In the genomic region with DNA sequence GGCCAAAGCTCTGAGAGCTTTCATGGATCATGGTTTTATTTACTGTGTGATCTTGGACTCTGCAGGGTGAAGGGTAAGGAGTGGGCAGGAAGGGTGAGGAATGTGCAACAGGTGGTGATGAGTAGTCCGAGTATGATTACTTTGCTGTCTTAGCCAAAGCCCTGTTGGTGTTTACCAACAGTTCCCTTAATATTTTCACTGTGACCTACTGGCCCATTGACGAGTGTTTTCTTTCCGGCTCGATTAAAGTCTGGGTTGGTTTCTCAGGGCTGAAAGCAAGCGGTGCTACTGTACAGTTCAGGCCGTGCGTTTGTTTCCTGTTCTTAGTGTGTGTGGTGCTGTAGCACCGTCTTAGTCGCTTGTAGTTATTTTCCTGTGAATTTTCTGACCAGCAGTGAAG, we compare ENCODE assay signal across 14 cellular contexts. TPM values are rescaled to one million over a fixed set of nuclear protein-coding genes. Genes with fewer than 3 reads are reported as not detected.
A peak's percentile ranks its signal among the peaks of the same experiment; 100 is the strongest.
DNase-seq lines count a peak whose midpoint lies in the region; ATAC-seq, FAIRE-seq and TF ChIP-seq lines count a peak whose summit lies in the region.
"Had no signal": no experiment of that assay in that cellular context is flagged by ENCODE, and none has a peak within 500 bp of the region (broad histone marks: within the 10 kb centered on the region; RNA-seq: fewer than 3 reads in every experiment).

No MANE protein-coding gene starts in this region.

- no peaks in the 10 kb centered on the region for H3K9me3 ChIP-seq in gastrocnemius medialis
- H3K9me3 ChIP-seq: SJSA1 had no signal

- DNase-seq in GM18507 (ENCODE audit: extremely low spot score, insufficient read length, low read depth) (no peak), gastrocnemius medialis (no peak), activated T-cell treated with anti-CD3 and anti-CD28 coated beads for 4 hours (no peak), epidermal melanocyte (ENCODE audit: insufficient read length, low spot score) (no peak), NCI-H82 (lab: John Stamatoyannopoulos, UW) (no peak)
- DNase-seq in activated naive CD4-positive, alpha-beta T cell treated with anti-CD3 and anti-CD28 coated beads for 36 hours: no peak
- DNase-seq: activated CD4-positive, alpha-beta T cell treated with anti-CD3 and anti-CD28 coated beads for 4 hours; activated naive CD4-positive, alpha-beta T cell; effector memory CD4-positive, alpha-beta T cell; NCI-H2171 treated with DMSO at 0.1 percent for 48 hours; nucleus accumbens had no signal

- no peaks in the 10 kb centered on the region for H3K36me3 Mint-ChIP-seq in brain
- no peaks in the 10 kb centered on the region for H3K36me3 Mint-ChIP-seq in activated naive CD4-positive, alpha-beta T cell treated with anti-CD3 and anti-CD28 coated beads for 36 hours (ENCODE audit: low read depth)

- in situ Hi-C loops in gastrocnemius medialis (cut with MboI; ENCODE audit: low sequenced_read_pairs in 4 of 4): no loop called here

- H3K27ac Mint-ChIP-seq in brain: peak overlapping the region in 3 of 5 experiments; percentile 20 to 90 (median 40)
- H3K27ac Mint-ChIP-seq in activated naive CD4-positive, alpha-beta T cell treated with anti-CD3 and anti-CD28 coated beads for 36 hours: no peak overlapping the region

- no peaks in the 10 kb centered on the region for H3K9me3 Mint-ChIP-seq in brain
- H3K9me3 Mint-ChIP-seq in activated naive CD4-positive, alpha-beta T cell treated with anti-CD3 and anti-CD28 coated beads for 36 hours: no peaks in the 10 kb centered on the region

- FAIRE-seq in GM18507 (lab: Jason Lieb, UNC): peak; percentile 74

- H3K36me3 ChIP-seq in gastrocnemius medialis: no peaks in the 10 kb centered on the region
- H3K36me3 ChIP-seq: SJSA1 had no signal

- CTCF ChIA-PET in activated naive CD4-positive, alpha-beta T cell treated with anti-CD3 and anti-CD28 coated beads for 36 hours (lab: Charles Lee): no interaction called here

- peak overlapping the region in 2 of 4 donors; percentile 15 to 65 for H3K4me3 ChIP-seq in gastrocnemius medialis
- H3K4me3 ChIP-seq: SJSA1 had no signal

- H3K4me3 Mint-ChIP-seq in brain: peak overlapping the region; percentile 4 to 90 (median 77)
- H3K4me3 Mint-ChIP-seq in activated naive CD4-positive, alpha-beta T cell treated with anti-CD3 and anti-CD28 coated beads for 36 hours: no peak overlapping the region

- TF ChIP-seq CTCF in brain (conservative IDR thresholded peaks at IDR 0.05) (no peak), gastrocnemius medialis (IDR thresholded peaks at IDR 0.05 in 4 of 5, conservative IDR thresholded peaks at IDR 0.05 in 1 of 5) (no peak)

- H3K27me3 Mint-ChIP-seq in brain: peaks cover 28% of the 10 kb centered on the region
- peaks cover 24% of the 10 kb centered on the region for H3K27me3 Mint-ChIP-seq in activated naive CD4-positive, alpha-beta T cell treated with anti-CD3 and anti-CD28 coated beads for 36 hours (ENCODE audit: low read depth)

- H3K27me3 ChIP-seq in gastrocnemius medialis: no peaks in the 10 kb centered on the region

- H3K4me1 Mint-ChIP-seq in brain: peaks cover 57% of the 10 kb centered on the region
- no peaks in the 10 kb centered on the region for H3K4me1 Mint-ChIP-seq in activated naive CD4-positive, alpha-beta T cell treated with anti-CD3 and anti-CD28 coated beads for 36 hours (ENCODE audit: low read depth)

- no peak for TF ChIP-seq POLR2A in gastrocnemius medialis (IDR thresholded peaks at IDR 0.05)

- intact Hi-C loops in gastrocnemius medialis (cut with DNase I; ENCODE audit: low total_unique reads): loop anchor here (10.0 kb wide), 1 partner anchor 267 kb away; no protein-coding TSS in a partner anchor
- intact Hi-C loops in activated naive CD4-positive, alpha-beta T cell treated with anti-CD3 and anti-CD28 coated beads for 36 hours (cut with micrococcal nuclease): no loop called here

- peaks cover 0 to 5% of the 10 kb centered on the region in 2 donors for H3K4me1 ChIP-seq in gastrocnemius medialis

- peak overlapping the region in 3 of 4 donors; percentile 1 to 18 (median 17) for H3K27ac ChIP-seq in gastrocnemius medialis
- H3K27ac ChIP-seq: SJSA1 had no signal

- ATAC-seq in HG02943 (IDR thresholded peaks at IDR 0.05; ENCODE audit: low read depth, unreplicated experiment): peak; percentile 44
- peak; percentile 31 to 34 for ATAC-seq in gastrocnemius medialis

RNA-seq across cellular contexts. Expression of gene ARHGAP24, which starts 2.6 kb away (rescaled TPM):
- polyA plus RNA-seq in brain (ENCODE audit: insufficient read depth, low read depth, low replicate concordance): 1.6 TPM
- total RNA-seq in gastrocnemius medialis: 1 to 10 TPM; 2.8 to 7.8 (median 5.3) TPM
- total RNA-seq in activated naive CD4-positive, alpha-beta T cell treated with anti-CD3 and anti-CD28 coated beads for 36 hours: not detected
